12 cellular contexts compared by ENCODE assay signal in the genomic region with DNA sequence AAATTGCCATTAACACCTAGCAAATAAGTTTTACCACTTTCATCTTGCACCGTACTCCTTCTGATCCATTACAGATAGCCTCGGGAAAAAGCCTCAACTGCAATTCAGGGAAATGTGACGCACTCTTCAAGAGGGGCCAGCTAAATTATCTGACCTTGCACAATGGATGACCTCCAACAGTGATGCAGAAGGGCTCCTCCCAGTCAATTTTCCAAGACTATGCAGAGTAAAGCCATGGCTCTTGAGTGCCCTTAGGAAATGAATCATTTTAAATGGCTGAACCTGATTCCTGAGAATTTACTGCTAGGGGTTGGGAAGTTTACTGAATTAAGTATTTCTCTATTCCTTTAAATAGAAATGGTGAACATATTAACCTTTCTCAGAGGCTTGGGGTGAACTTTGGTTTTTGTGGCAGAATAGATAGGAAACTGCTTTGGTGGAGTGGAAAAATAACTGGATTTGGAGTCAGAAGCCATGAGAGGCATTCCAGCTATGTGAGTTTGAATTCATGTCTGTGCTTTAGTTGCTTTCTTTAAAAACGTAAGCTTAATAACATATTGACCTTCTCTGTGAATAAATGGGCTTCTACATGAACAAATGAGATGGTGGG.
A peak's percentile ranks its signal among the peaks of the same experiment; 100 is the strongest.
DNase-seq lines count a peak whose midpoint lies in the region; ATAC-seq and TF ChIP-seq lines count a peak whose summit lies in the region.
"Had no signal": no experiment of that assay in that cellular context is flagged by ENCODE, and none has a peak within 500 bp of the region (broad histone marks: within the 10 kb centered on the region; RNA-seq: fewer than 3 reads in every experiment).

No MANE protein-coding gene starts in this region.

- no peak for TF ChIP-seq CTCF in upper lobe of left lung (IDR thresholded peaks at IDR 0.05)

- DNase-seq in MG63 (peak; percentile 75), fibroblast of gingiva (ENCODE audit: low read depth) (peak; percentile 92), upper lobe of left lung (no peak), HPDE6-E6E7 (ENCODE audit: extremely low spot score) (no peak), NK-92 (lab: John Stamatoyannopoulos, UW; ENCODE audit: unreplicated experiment) (no peak)
- DNase-seq: activated CD8-positive, alpha-beta memory T cell treated with anti-CD3 and anti-CD28 coated beads, Interleukin-2, amount 50 U/mL, for 48 hours; MM.1S; NCI-H526; T-helper 17 cell had no signal

- peak; percentile 71 to 94 for ATAC-seq in upper lobe of left lung (ENCODE audit: low FRiP score in 2 of 2)
- ATAC-seq in HG02759 (IDR thresholded peaks at IDR 0.05; ENCODE audit: unreplicated experiment): no peak
- ATAC-seq: T-helper 17 cell had no signal

- 60 to 62% methylated on average over 4 of the region's 4 CpGs for WGBS in upper lobe of left lung, 2 donors

- H3K4me1 ChIP-seq in muscle layer of duodenum (ENCODE audit: control insufficient read depth in 1 of 2, insufficient read depth in 2 of 2, low read length in 2 of 2) (peaks cover 6 to 14% of the 10 kb centered on the region in 2 donors), upper lobe of left lung (peaks cover 24 to 34% (median 26%) of the 10 kb centered on the region in 4 donors)

- TF ChIP-seq POLR2A in upper lobe of left lung (IDR thresholded peaks at IDR 0.05): no peak

- no peak overlapping the region for H3K4me3 ChIP-seq in MG63
- H3K4me3 ChIP-seq in muscle layer of duodenum (ENCODE audit: low read depth in 1 of 2, low read length in 2 of 2): no peak overlapping the region
- H3K4me3 ChIP-seq in upper lobe of left lung: no peak overlapping the region
- H3K4me3 ChIP-seq: prostate gland had no signal

- H3K27me3 ChIP-seq in MG63 (no peaks in the 10 kb centered on the region), muscle layer of duodenum (ENCODE audit: low read depth, low read length) (no peaks in the 10 kb centered on the region), upper lobe of left lung (no peaks in the 10 kb centered on the region)

- TF ChIP-seq EP300 in upper lobe of left lung (IDR thresholded peaks at IDR 0.05): peak in 2 of 4 donors; percentile 22 to 56

- H3K36me3 ChIP-seq in MG63 (no peaks in the 10 kb centered on the region), muscle layer of duodenum (ENCODE audit: control insufficient read depth in 1 of 2, insufficient read depth in 2 of 2, low read length in 2 of 2) (peaks cover 0 to 6% of the 10 kb centered on the region in 2 donors), upper lobe of left lung (no peaks in the 10 kb centered on the region)
- H3K36me3 ChIP-seq: prostate gland had no signal

- H3K9me3 ChIP-seq in MG63: peaks cover 8% of the 10 kb centered on the region; the same call in 1 of the 2 replicates
- H3K9me3 ChIP-seq in muscle layer of duodenum (ENCODE audit: control insufficient read depth in 1 of 2, low read length in 2 of 2): no peaks in the 10 kb centered on the region
- no peaks in the 10 kb centered on the region for H3K9me3 ChIP-seq in upper lobe of left lung
- H3K9me3 ChIP-seq: prostate gland had no signal

- peak overlapping the region; percentile 74 for H3K27ac ChIP-seq in muscle layer of duodenum (ENCODE audit: low read length)
- H3K27ac ChIP-seq in upper lobe of left lung: peak overlapping the region; percentile 57 to 81 (median 67)

Comparison
In these comparisons a context has a peak if more than half of its experiments do, and no peak if none do; other contexts are left out.
1. DNase-seq: peak in MG63 (single experiment) and fibroblast of gingiva (single experiment); none in upper lobe of left lung (0 of 2), HPDE6-E6E7 (single experiment) and NK-92 (single experiment).